26 cellular contexts compared by ENCODE assay signal in the genomic region with DNA sequence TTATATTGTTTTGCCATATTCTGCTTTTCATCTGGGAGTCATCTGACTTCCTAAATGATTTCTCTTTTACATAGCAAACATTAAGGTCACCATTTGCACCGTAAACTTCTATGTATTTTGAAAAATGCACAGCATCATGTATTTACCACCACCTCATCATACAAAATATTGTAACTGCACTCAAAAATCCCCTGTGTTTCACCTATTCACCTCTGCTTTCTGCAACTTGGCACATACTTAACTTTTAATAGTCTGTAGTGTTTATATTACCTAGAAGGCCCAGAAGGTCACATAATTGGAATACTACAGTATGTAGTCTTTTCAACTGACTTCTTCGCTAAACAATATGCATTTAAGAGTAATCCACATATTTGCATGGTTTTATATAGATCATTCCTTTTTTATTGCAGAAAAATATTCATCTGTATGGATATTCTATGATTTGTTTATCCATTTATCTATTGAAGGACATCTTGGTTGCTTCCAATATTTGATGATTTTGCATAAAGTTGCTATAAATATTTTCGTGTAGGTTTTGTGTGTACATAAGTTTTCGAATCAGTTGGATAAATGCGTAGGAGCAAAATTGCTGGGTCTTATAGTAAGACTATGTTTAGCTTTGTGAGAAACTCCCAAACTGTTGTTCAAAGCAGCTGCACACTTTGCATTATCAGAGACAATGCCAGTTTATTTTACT.
"Had no signal": no experiment of that assay in that cellular context is flagged by ENCODE, and none has a peak within 500 bp of the region (broad histone marks: within the 10 kb centered on the region; RNA-seq: fewer than 3 reads in every experiment).

No MANE protein-coding gene starts in this region.

- H3K4me3 ChIP-seq: left ventricle myocardium inferior, lung, ovary, sigmoid colon, spleen, stomach, testis, thyroid gland, transverse colon, upper lobe of left lung, vagina had no signal

- ATAC-seq: natural killer cell; right cardiac atrium; stimulated activated memory B cell treated with anti-CD40 and anti-IgM and Interleukin-4, amounts not matched to agents 10 μg/mL and 1 μg/mL and 100 μg/mL, for 72 hours; stimulated activated naive CD8-positive, alpha-beta T cell treated with anti-CD3 and anti-CD28 coated beads, Interleukin-15, Interleukin-2, amounts not matched to agents 100 U/mL and 50 U/mL, for 24 hours had no signal

- H3K27ac ChIP-seq: left ventricle myocardium inferior, ovary, sigmoid colon, spleen, stomach, testis, thyroid gland, transverse colon, upper lobe of left lung, vagina had no signal

- H3K4me1 ChIP-seq: left ventricle myocardium inferior, spleen, stomach, testis, thyroid gland, transverse colon, upper lobe of left lung, vagina had no signal

- FAIRE-seq: small intestine had no signal

- DNase-seq: hypothalamus; immature natural killer cell; islet precursor cell; left ventricle myocardium inferior; mesendoderm; naive B cell; natural killer cell; ovary; retina; right cardiac atrium; sigmoid colon; small intestine; spleen; stimulated activated CD4-positive, alpha-beta T cell treated with anti-CD3 and anti-CD28 coated beads, Interleukin-1b, Interleukin-23, amount 100 ng/mL, for 48 hours; stimulated activated CD4-positive, alpha-beta T cell treated with anti-CD3 and anti-CD28 coated beads, Interleukin-2, amount 100 ng/mL, for 48 hours; stimulated activated CD4-positive, alpha-beta T cell treated with anti-CD3 and anti-CD28 coated beads, Interleukin-4, amount 100 ng/mL, for 4 hours; stimulated activated CD8-positive, alpha-beta memory T cell treated with anti-CD3 and anti-CD28 coated beads, Interleukin-4, amount 100 ng/mL, for 48 hours; stimulated activated naive CD8-positive, alpha-beta T cell treated with anti-CD3 and anti-CD28 coated beads, Interleukin-15, Interleukin-2, amounts not matched to agents 100 U/mL and 50 U/mL, for 24 hours; stomach; testis; thyroid gland; transverse colon; upper lobe of left lung had no signal

- H3K36me3 ChIP-seq: left ventricle myocardium inferior, ovary, sigmoid colon, spleen, stomach, thyroid gland, transverse colon, upper lobe of left lung, vagina had no signal

- H3K9me3 ChIP-seq: ovary, testis, thyroid gland, upper lobe of left lung, vagina had no signal

- H3K27me3 ChIP-seq: ovary, sigmoid colon, spleen, stomach, testis, thyroid gland, transverse colon, upper lobe of left lung, vagina had no signal
